5 cellular contexts compared by ENCODE assay signal in the genomic region with DNA sequence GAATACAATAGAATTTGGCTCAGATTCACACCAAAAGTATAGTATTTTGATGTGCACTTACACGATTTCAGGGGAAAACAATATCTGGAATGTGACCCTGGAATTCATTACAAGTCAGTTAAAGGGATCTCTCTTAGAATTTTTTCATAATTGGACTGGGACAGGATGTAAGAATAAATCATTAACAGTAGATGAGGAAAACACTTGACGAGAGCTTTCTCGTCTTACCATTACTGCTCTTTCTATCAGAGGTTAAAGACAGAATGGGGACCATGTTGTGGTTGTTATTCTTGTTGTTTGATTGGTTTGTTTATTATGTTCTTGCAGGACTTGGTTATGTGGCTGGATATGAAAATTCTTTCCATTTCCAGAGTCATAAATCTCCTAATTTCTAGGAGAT. TPM values are rescaled to one million over a fixed set of nuclear protein-coding genes. Genes with fewer than 3 reads are reported as not detected.
"Had no signal": no experiment of that assay in that cellular context is flagged by ENCODE, and none has a peak within 500 bp of the region (broad histone marks: within the 10 kb centered on the region; RNA-seq: fewer than 3 reads in every experiment).

No MANE protein-coding gene starts in this region.

RNA-seq across cellular contexts. Expression of gene GOLGA8G, which starts 51.4 kb away (rescaled TPM):
- total RNA-seq: HepG2, HT-29, HT1080, IMR-90 had no signal
- polyA plus RNA-seq: HepG2, IgD-negative memory B cell, IMR-90 had no signal
